ENCODE assay signal across 12 cellular contexts in genomic region chr1:116508090-116508983, GRCh38.
DNase-seq lines count a peak whose midpoint lies in the region; ATAC-seq, FAIRE-seq and TF ChIP-seq lines count a peak whose summit lies in the region.
"Had no signal": no experiment of that assay in that cellular context is flagged by ENCODE, and none has a peak within 500 bp of the region (broad histone marks: within the 10 kb centered on the region; RNA-seq: fewer than 3 reads in every experiment).

No MANE protein-coding gene starts in this region.

- peaks cover 7% of the 10 kb centered on the region; the same call in 2 of the 3 replicates for H3K9me3 Mint-ChIP-seq in GM23338

- H3K4me2 ChIP-seq in GM23338 (no peak overlapping the region), SK-N-SH (peak overlapping the region; percentile 68)

- CTCF ChIA-PET in SK-N-SH (lab: Yijun Ruan, JAX) = interaction anchor here (2.5 to 29.6 kb wide), 3 partner anchors 10 to 362 kb away, joined by 10 to 1099 read pairs (median 21); no protein-coding TSS in a partner anchor

- ATAC-seq in GM23338 = peak; percentile 47; the same call in 2 of the 3 replicates
- ATAC-seq: gastroesophageal sphincter had no signal

- no peak for TF ChIP-seq RAD21 in SK-N-SH (IDR thresholded peaks at IDR 0.05; ENCODE audit: low read length)

- H3K27ac ChIP-seq in GM23338 (ENCODE audit: low read depth) = no peak overlapping the region
- peak overlapping the region; percentile 9 to 97; a peak in 3 of 4 replicates for H3K27ac ChIP-seq in SK-N-SH (ENCODE audit: low read depth in 2 of 2, low read length in 1 of 2)
- H3K27ac ChIP-seq in epithelial cell of prostate = peak overlapping the region; percentile 87
- H3K27ac ChIP-seq in small intestine (ENCODE audit: low read depth in 1 of 2, low read length in 1 of 2) = peak overlapping the region; percentile 31 to 87
- H3K27ac ChIP-seq in tibial nerve = peak overlapping the region in 1 of 4 donors; percentile 40
- H3K27ac ChIP-seq: gastroesophageal sphincter had no signal

- no peak overlapping the region; the same call in 1 of the 2 replicates for H3K9ac ChIP-seq in SK-N-SH

- TF ChIP-seq CTCF in GM23338 (conservative IDR thresholded peaks at IDR 0.05; ENCODE audit: low read depth in 2 of 2) (no peak), SK-N-SH (IDR thresholded peaks at IDR 0.05) (no peak), tibial nerve (IDR thresholded peaks at IDR 0.05) (no peak)

- H3K4me1 Mint-ChIP-seq in GM23338 = peaks cover 2% of the 10 kb centered on the region; the same call in 1 of the 3 replicates
- H3K4me1 Mint-ChIP-seq: mesothelial cell of epicardium had no signal

- H2AFZ ChIP-seq in GM23338 (no peak overlapping the region), SK-N-SH (ENCODE audit: low read depth) (no peak overlapping the region)

- H3K27ac Mint-ChIP-seq in GM23338 = no peak overlapping the region; the same call in 1 of the 2 replicates
- H3K27ac Mint-ChIP-seq: brain, mesothelial cell of epicardium had no signal

- 94% methylated on average over 4 of the region's 4 CpGs for WGBS in SK-N-SH (ENCODE audit: low lambda C conversion rate)
- 60 to 71% (median 68%) methylated on average over 4 of the region's 4 CpGs for WGBS in small intestine, 3 donors
- WGBS in tibial nerve, 2 donors = 81 to 89% methylated on average over 4 of the region's 4 CpGs

- no peaks in the 10 kb centered on the region for H3K36me3 ChIP-seq in GM23338 (ENCODE audit: insufficient read depth)
- H3K36me3 ChIP-seq in SK-N-SH (replicated peaks in 1 of 2; ENCODE audit: control insufficient read depth in 1 of 2, insufficient read depth in 2 of 2, low read length in 1 of 2) = no peaks in the 10 kb centered on the region
- no peaks in the 10 kb centered on the region for H3K36me3 ChIP-seq in small intestine (ENCODE audit: control insufficient read depth in 2 of 2, insufficient read depth in 2 of 2, low read length in 2 of 2)
- H3K36me3 ChIP-seq in tibial nerve = peaks cover 0 to 2% (median 0%) of the 10 kb centered on the region in 3 donors
- H3K36me3 ChIP-seq: gastroesophageal sphincter, sigmoid colon had no signal

- H4K20me1 ChIP-seq in GM23338 (replicated peaks; ENCODE audit: insufficient read depth) (no peaks in the 10 kb centered on the region), SK-N-SH (ENCODE audit: insufficient read depth) (no peaks in the 10 kb centered on the region)

- POLR2A ChIA-PET in SK-N-SH (lab: Yijun Ruan, JAX) = no interaction called here

- H3K36me3 Mint-ChIP-seq in GM23338 (ENCODE audit: low read depth) = peaks cover 3% of the 10 kb centered on the region; the same call in 2 of the 3 replicates
- H3K36me3 Mint-ChIP-seq: brain, mesothelial cell of epicardium had no signal

- TF ChIP-seq EP300 in SK-N-SH (IDR thresholded peaks at IDR 0.05; ENCODE audit: borderline replicate concordance in 1 of 2, low read depth in 1 of 2, low read length in 1 of 2) = no peak
- TF ChIP-seq EP300 in tibial nerve (IDR thresholded peaks at IDR 0.05) = no peak

- DNase-seq in GM23338 (ENCODE audit: low spot score) (no peak), SK-N-SH (no peak), epithelial cell of prostate (ENCODE audit: low read depth, low spot score) (no peak), small intestine (peak; percentile 76), medulla oblongata (ENCODE audit: extremely low spot score) (no peak), tibial nerve (ENCODE audit: low spot score in 2 of 2) (no peak)
- DNase-seq in stimulated activated CD8-positive, alpha-beta memory T cell treated with anti-CD3 and anti-CD28 coated beads, Interleukin-4, amount 100 ng/mL, for 48 hours = no peak
- DNase-seq: DMS79 treated with DMSO at 0.1 percent for 48 hours, sigmoid colon had no signal

- no peak for TF ChIP-seq POLR2A in tibial nerve (IDR thresholded peaks at IDR 0.05)

- no peak for FAIRE-seq in small intestine (lab: Jason Lieb, UNC)

- H3K27me3 ChIP-seq in GM23338 (ENCODE audit: insufficient read depth) (no peaks in the 10 kb centered on the region), SK-N-SH (ENCODE audit: insufficient read depth) (no peaks in the 10 kb centered on the region), small intestine (ENCODE audit: control insufficient read depth in 2 of 2, insufficient read depth in 2 of 2, low read length in 2 of 2) (no peaks in the 10 kb centered on the region), tibial nerve (no peaks in the 10 kb centered on the region)
- H3K27me3 ChIP-seq: gastroesophageal sphincter, sigmoid colon had no signal

- no peak overlapping the region for H3K4me3 Mint-ChIP-seq in GM23338
- H3K4me3 Mint-ChIP-seq: brain, mesothelial cell of epicardium had no signal

- H3K9me2 ChIP-seq in GM23338 (ENCODE audit: insufficient read depth) = no peaks in the 10 kb centered on the region
- H3K9me2 ChIP-seq in SK-N-SH = no peaks in the 10 kb centered on the region

- H3K4me3 ChIP-seq in GM23338 (no peak overlapping the region), SK-N-SH (ENCODE audit: low read depth in 2 of 2, low read length in 1 of 2) (no peak overlapping the region), small intestine (ENCODE audit: low read depth in 1 of 2, low read length in 2 of 2) (no peak overlapping the region), tibial nerve (no peak overlapping the region)
- H3K4me3 ChIP-seq: gastroesophageal sphincter, sigmoid colon had no signal

- H3K4me1 ChIP-seq in GM23338 (ENCODE audit: insufficient read depth) (no peaks in the 10 kb centered on the region), SK-N-SH (ENCODE audit: control insufficient read depth in 1 of 2, insufficient read depth in 2 of 2, low read depth in 1 of 2, low read length in 1 of 2) (peaks cover 19 to 23% of the 10 kb centered on the region in 2 experiments; a peak in 3 of 4 replicates), small intestine (ENCODE audit: control insufficient read depth in 2 of 2, insufficient read depth in 1 of 2, low read depth in 1 of 2, low read length in 1 of 2) (peaks cover 19 to 20% of the 10 kb centered on the region in 2 donors), tibial nerve (peaks cover 0 to 17% (median 0%) of the 10 kb centered on the region in 4 donors)
- H3K4me1 ChIP-seq: gastroesophageal sphincter had no signal

- no peaks in the 10 kb centered on the region for H3K79me2 ChIP-seq in GM23338 (replicated peaks; ENCODE audit: insufficient read depth)
- no peaks in the 10 kb centered on the region for H3K79me2 ChIP-seq in SK-N-SH (ENCODE audit: insufficient read depth)

- H3F3A ChIP-seq in GM23338 (replicated peaks; ENCODE audit: low read depth) (no peaks in the 10 kb centered on the region), SK-N-SH (replicated peaks; ENCODE audit: insufficient read depth) (peaks cover 29% of the 10 kb centered on the region)

- H3K27me3 Mint-ChIP-seq in GM23338 (ENCODE audit: insufficient read depth, low read depth, poor library complexity) = peaks cover 3% of the 10 kb centered on the region
- H3K27me3 Mint-ChIP-seq: brain had no signal

- H3K9me3 ChIP-seq in SK-N-SH = no peaks in the 10 kb centered on the region
- no peaks in the 10 kb centered on the region for H3K9me3 ChIP-seq in small intestine (ENCODE audit: control insufficient read depth, low read depth)
- H3K9me3 ChIP-seq in tibial nerve = no peaks in the 10 kb centered on the region
- H3K9me3 ChIP-seq: gastroesophageal sphincter, sigmoid colon had no signal

TF ChIP-seq in GM23338, 12 proteins besides CTCF, POLR2A, EP300 and RAD21 (continues in another document):
- TF ChIP-seq STAT1 (IDR thresholded peaks at IDR 0.05; ENCODE audit: unreplicated experiment) (no peak), ZNF114 (CRISPR knock-in tag; IDR thresholded peaks at IDR 0.05) (no peak), POLR2AphosphoS5 (IDR thresholded peaks at IDR 0.05; ENCODE audit: low read depth) (no peak), EZH2phosphoT487 (IDR thresholded peaks at IDR 0.05; ENCODE audit: unreplicated experiment) (no peak), JUNB (IDR thresholded peaks at IDR 0.05; ENCODE audit: unreplicated experiment) (no peak)

TF ChIP-seq in SK-N-SH, 30 proteins besides CTCF, POLR2A, EP300 and RAD21 (continues in another document):
- TF ChIP-seq REST (IDR thresholded peaks at IDR 0.05; ENCODE audit: low read depth, low read length) (no peak), MAX (IDR thresholded peaks at IDR 0.05; ENCODE audit: low read depth) (no peak), NRF1 (IDR thresholded peaks at IDR 0.05; ENCODE audit: low read depth, low read length) (no peak), RCOR1 (IDR thresholded peaks at IDR 0.05; ENCODE audit: low read length) (no peak), YY1 (IDR thresholded peaks at IDR 0.05; ENCODE audit: low read depth) (no peak), GABPA (IDR thresholded peaks at IDR 0.05; ENCODE audit: low read depth) (no peak), JUND (IDR thresholded peaks at IDR 0.05) (no peak), EZH2phosphoT487 (IDR thresholded peaks at IDR 0.05; ENCODE audit: borderline replicate concordance, low read depth) (no peak), SIN3A (IDR thresholded peaks at IDR 0.05; ENCODE audit: borderline replicate concordance, low read depth, low read length) (no peak), TEAD4 (IDR thresholded peaks at IDR 0.05; ENCODE audit: borderline replicate concordance, insufficient read depth) (no peak), ELF1 (IDR thresholded peaks at IDR 0.05) (no peak)
